In the genomic region with DNA sequence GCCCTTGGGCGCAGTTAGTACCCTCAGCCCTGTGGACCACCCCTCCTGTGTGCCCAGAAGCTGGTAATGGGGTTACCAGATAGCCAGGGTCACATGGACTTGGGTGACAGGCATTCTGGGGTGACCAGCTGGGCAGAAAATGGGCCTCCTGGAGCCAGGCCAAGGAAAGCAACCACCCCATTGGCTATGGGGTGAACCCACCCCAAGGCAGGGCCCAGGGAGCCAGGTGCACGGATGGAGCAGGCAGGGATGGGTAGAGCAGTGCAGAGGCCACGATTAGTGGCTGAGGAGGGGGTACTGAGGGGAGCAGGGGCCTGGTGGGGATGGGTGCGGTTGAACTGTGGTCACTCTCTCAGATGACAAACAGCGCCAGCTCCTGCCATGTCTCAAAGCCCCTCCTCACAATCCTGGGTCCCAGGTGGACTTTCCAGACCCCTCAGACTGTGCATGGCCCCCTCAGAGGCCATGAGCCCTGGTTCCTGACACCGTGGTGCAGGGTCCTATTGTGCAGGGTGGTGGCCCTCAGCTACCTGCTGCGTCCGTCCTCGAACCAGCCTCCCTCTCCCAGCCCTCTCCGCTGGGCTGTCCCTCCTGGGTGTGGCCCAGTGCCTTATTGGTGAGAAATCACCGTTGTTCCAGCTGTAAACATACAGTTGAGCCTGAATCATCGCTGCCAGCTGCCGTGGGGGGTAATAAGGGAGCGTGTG, we compare ENCODE assay signal across 13 cellular contexts. TPM values are rescaled to one million over a fixed set of nuclear protein-coding genes. Genes with fewer than 3 reads are reported as not detected.
DNase-seq lines count a peak whose midpoint lies in the region; ATAC-seq and TF ChIP-seq lines count a peak whose summit lies in the region.
"Had no signal": no experiment of that assay in that cellular context is flagged by ENCODE, and none has a peak within 500 bp of the region (broad histone marks: within the 10 kb centered on the region; RNA-seq: fewer than 3 reads in every experiment).

No MANE protein-coding gene starts in this region.

- H2AFZ ChIP-seq in SK-N-SH (ENCODE audit: low read depth), result no peak overlapping the region

- H3K9ac ChIP-seq in SK-N-SH, result no peak overlapping the region

- no peaks in the 10 kb centered on the region for H3K27me3 ChIP-seq in SK-N-SH (ENCODE audit: insufficient read depth)
- H3K27me3 ChIP-seq in lower lobe of right lung (ENCODE audit: low read depth), result peaks cover 13% of the 10 kb centered on the region
- H3K27me3 ChIP-seq: vagina had no signal

- TF ChIP-seq RAD21 in SK-N-SH (IDR thresholded peaks at IDR 0.05; ENCODE audit: low read length), result no peak

- TF ChIP-seq EP300 in SK-N-SH (IDR thresholded peaks at IDR 0.05; ENCODE audit: borderline replicate concordance in 1 of 2, low read depth in 1 of 2, low read length in 1 of 2), result no peak

- H3K36me3 ChIP-seq in SK-N-SH (replicated peaks in 1 of 2; ENCODE audit: control insufficient read depth in 1 of 2, insufficient read depth in 2 of 2, low read length in 1 of 2) (no peaks in the 10 kb centered on the region), lower lobe of right lung (no peaks in the 10 kb centered on the region)
- H3K36me3 ChIP-seq: vagina had no signal

- CTCF ChIA-PET in SK-N-SH (lab: Yijun Ruan, JAX), result no interaction called here

- H3K4me2 ChIP-seq in SK-N-SH, result no peak overlapping the region

- ATAC-seq in SK-N-SH treated with all-trans-retinoic acid at 6 μM for 48 hours, result no peak; the same call in 2 of the 3 replicates
- ATAC-seq in lower lobe of right lung, result no peak
- no peak for ATAC-seq in HG03039 (IDR thresholded peaks at IDR 0.05; ENCODE audit: unreplicated experiment)
- ATAC-seq: activated CD8-positive, alpha-beta memory T cell treated with anti-CD3 and anti-CD28 coated beads, Interleukin-2, amount 10 ng/mL, durations not matched to agents 7 days and 5 days; activated naive CD8-positive, alpha-beta T cell treated with anti-CD3 and anti-CD28 coated beads, Interleukin-2, amount 50 U/mL, for 24 hours had no signal

- peak; percentile 40 for DNase-seq in SK-N-SH
- DNase-seq in LHCN-M2 (ENCODE audit: low read depth), result peak; percentile 42
- DNase-seq in astrocyte of the spinal cord (ENCODE audit: low read depth, low spot score), result peak; percentile 13
- DNase-seq in posterior vena cava (ENCODE audit: low spot score), result peak; percentile 76
- DNase-seq in lower lobe of right lung, result no peak
- DNase-seq in SK-N-DZ (ENCODE audit: low spot score), result no peak
- DNase-seq: activated CD8-positive, alpha-beta memory T cell treated with anti-CD3 and anti-CD28 coated beads, Interleukin-2, amount 10 ng/mL, durations not matched to agents 7 days and 5 days; activated naive CD8-positive, alpha-beta T cell treated with anti-CD3 and anti-CD28 coated beads, Interleukin-2, amount 50 U/mL, for 24 hours; dermis blood vessel endothelial cell had no signal

- in situ Hi-C loops in astrocyte of the spinal cord (cut with HindIII; ENCODE audit: low sequenced_read_pairs), result no loop called here

- H3K27ac ChIP-seq in SK-N-SH (ENCODE audit: low read depth in 2 of 2, low read length in 1 of 2), result no peak overlapping the region
- H3K27ac ChIP-seq in lower lobe of right lung, result no peak overlapping the region
- H3K27ac ChIP-seq: vagina, VCaP had no signal

- intact Hi-C loops in posterior vena cava (cut with DNase I), result no loop called here
- intact Hi-C loops in lower lobe of right lung (cut with DNase I), result no loop called here

- no peaks in the 10 kb centered on the region for H4K20me1 ChIP-seq in SK-N-SH (ENCODE audit: insufficient read depth)

- H3K4me1 ChIP-seq in SK-N-SH (ENCODE audit: control insufficient read depth in 1 of 2, insufficient read depth in 2 of 2, low read depth in 1 of 2, low read length in 1 of 2) (peaks cover 0 to 23% of the 10 kb centered on the region in 2 experiments; a peak in 1 of 4 replicates), lower lobe of right lung (no peaks in the 10 kb centered on the region)
- H3K4me1 ChIP-seq: vagina had no signal

- H3K4me3 ChIP-seq in SK-N-SH (ENCODE audit: low read depth in 2 of 2, low read length in 1 of 2) (no peak overlapping the region), astrocyte of the spinal cord (ENCODE audit: low read depth, low read length) (no peak overlapping the region), lower lobe of right lung (no peak overlapping the region)
- H3K4me3 ChIP-seq: vagina had no signal

- TF ChIP-seq CTCF in SK-N-SH (IDR thresholded peaks at IDR 0.05) (no peak), astrocyte of the spinal cord (IDR thresholded peaks at IDR 0.05; ENCODE audit: low read depth, low read length) (no peak), lower lobe of right lung (IDR thresholded peaks at IDR 0.05) (no peak)

- H3K79me2 ChIP-seq in SK-N-SH (ENCODE audit: insufficient read depth), result no peaks in the 10 kb centered on the region

- WGBS in SK-N-SH (ENCODE audit: low lambda C conversion rate), result 56% methylated on average over 7 of the region's 14 CpGs

- H3K9me3 ChIP-seq in SK-N-SH, result no peaks in the 10 kb centered on the region
- H3K9me3 ChIP-seq in lower lobe of right lung, result no peaks in the 10 kb centered on the region
- H3K9me3 ChIP-seq: vagina had no signal

- no peaks in the 10 kb centered on the region for H3F3A ChIP-seq in SK-N-SH (replicated peaks; ENCODE audit: insufficient read depth)

- no peaks in the 10 kb centered on the region for H3K9me2 ChIP-seq in SK-N-SH

- POLR2A ChIA-PET in SK-N-SH (lab: Yijun Ruan, JAX), result no interaction called here

TF ChIP-seq in SK-N-SH, 30 proteins besides CTCF, POLR2A, EP300 and RAD21 (continues in another document):
- TF ChIP-seq RFX5 (IDR thresholded peaks at IDR 0.05; ENCODE audit: low read length), result no peak
- TF ChIP-seq SMC3 (IDR thresholded peaks at IDR 0.05; ENCODE audit: low read depth, low read length), result no peak
- TF ChIP-seq MAX (IDR thresholded peaks at IDR 0.05; ENCODE audit: low read depth), result no peak
- no peak for TF ChIP-seq JUND (IDR thresholded peaks at IDR 0.05)
- no peak for TF ChIP-seq RCOR1 (IDR thresholded peaks at IDR 0.05; ENCODE audit: low read length)
- TF ChIP-seq TAF1 (IDR thresholded peaks at IDR 0.05; ENCODE audit: borderline replicate concordance, low read depth, low read length), result no peak
- TF ChIP-seq TEAD4 (IDR thresholded peaks at IDR 0.05; ENCODE audit: borderline replicate concordance, insufficient read depth), result no peak
- no peak for TF ChIP-seq SIN3A (IDR thresholded peaks at IDR 0.05; ENCODE audit: borderline replicate concordance, low read depth, low read length)

TF ChIP-seq in SK-N-SH treated with all-trans-retinoic acid at 6 μM for 48 hours, 23 proteins besides CTCF, POLR2A, EP300 and RAD21 (continues in another document):
- TF ChIP-seq ZFP30 (CRISPR knock-in tag; IDR thresholded peaks at IDR 0.05) (no peak), CSDC2 (CRISPR knock-in tag; IDR thresholded peaks at IDR 0.05) (no peak), ISL1 (CRISPR knock-in tag; IDR thresholded peaks at IDR 0.05) (no peak), SNAI2 (CRISPR knock-in tag; IDR thresholded peaks at IDR 0.05) (no peak), RARB (CRISPR knock-in tag; IDR thresholded peaks at IDR 0.05) (no peak), ARNTL (CRISPR knock-in tag; IDR thresholded peaks at IDR 0.05; ENCODE audit: borderline replicate concordance, low read depth) (no peak), TCF4 (CRISPR knock-in tag; IDR thresholded peaks at IDR 0.05; ENCODE audit: borderline replicate concordance) (no peak), TOX (CRISPR knock-in tag; IDR thresholded peaks at IDR 0.05; ENCODE audit: borderline replicate concordance) (no peak), GLIS3 (CRISPR knock-in tag; IDR thresholded peaks at IDR 0.05) (no peak)
- TF ChIP-seq, protein P1, sequence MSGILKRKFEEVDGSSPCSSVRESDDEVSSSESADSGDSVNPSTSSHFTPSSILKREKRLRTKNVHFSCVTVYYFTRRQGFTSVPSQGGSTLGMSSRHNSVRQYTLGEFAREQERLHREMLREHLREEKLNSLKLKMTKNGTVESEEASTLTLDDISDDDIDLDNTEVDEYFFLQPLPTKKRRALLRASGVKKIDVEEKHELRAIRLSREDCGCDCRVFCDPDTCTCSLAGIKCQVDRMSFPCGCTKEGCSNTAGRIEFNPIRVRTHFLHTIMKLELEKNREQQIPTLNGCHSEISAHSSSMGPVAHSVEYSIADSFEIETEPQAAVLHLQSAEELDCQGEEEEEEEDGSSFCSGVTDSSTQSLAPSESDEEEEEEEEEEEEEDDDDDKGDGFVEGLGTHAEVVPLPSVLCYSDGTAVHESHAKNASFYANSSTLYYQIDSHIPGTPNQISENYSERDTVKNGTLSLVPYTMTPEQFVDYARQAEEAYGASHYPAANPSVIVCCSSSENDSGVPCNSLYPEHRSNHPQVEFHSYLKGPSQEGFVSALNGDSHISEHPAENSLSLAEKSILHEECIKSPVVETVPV (CRISPR knock-in tag; IDR thresholded peaks at IDR 0.05), result no peak
- TF ChIP-seq, protein P2, sequence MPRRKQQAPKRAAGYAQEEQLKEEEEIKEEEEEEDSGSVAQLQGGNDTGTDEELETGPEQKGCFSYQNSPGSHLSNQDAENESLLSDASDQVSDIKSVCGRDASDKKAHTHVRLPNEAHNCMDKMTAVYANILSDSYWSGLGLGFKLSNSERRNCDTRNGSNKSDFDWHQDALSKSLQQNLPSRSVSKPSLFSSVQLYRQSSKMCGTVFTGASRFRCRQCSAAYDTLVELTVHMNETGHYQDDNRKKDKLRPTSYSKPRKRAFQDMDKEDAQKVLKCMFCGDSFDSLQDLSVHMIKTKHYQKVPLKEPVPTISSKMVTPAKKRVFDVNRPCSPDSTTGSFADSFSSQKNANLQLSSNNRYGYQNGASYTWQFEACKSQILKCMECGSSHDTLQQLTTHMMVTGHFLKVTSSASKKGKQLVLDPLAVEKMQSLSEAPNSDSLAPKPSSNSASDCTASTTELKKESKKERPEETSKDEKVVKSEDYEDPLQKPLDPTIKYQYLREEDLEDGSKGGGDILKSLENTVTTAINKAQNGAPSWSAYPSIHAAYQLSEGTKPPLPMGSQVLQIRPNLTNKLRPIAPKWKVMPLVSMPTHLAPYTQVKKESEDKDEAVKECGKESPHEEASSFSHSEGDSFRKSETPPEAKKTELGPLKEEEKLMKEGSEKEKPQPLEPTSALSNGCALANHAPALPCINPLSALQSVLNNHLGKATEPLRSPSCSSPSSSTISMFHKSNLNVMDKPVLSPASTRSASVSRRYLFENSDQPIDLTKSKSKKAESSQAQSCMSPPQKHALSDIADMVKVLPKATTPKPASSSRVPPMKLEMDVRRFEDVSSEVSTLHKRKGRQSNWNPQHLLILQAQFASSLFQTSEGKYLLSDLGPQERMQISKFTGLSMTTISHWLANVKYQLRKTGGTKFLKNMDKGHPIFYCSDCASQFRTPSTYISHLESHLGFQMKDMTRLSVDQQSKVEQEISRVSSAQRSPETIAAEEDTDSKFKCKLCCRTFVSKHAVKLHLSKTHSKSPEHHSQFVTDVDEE (CRISPR knock-in tag; IDR thresholded peaks at IDR 0.05), result no peak

RNA-seq across cellular contexts. Expression of gene BEGAIN, which starts 23.4 kb away (rescaled TPM):
- 4.2 and 4.4 TPM in 2 replicates for polyA plus RNA-seq in SK-N-SH (2012; rRNA removed)
- polyA plus RNA-seq in SK-N-SH (2012; cell fraction: cytosol; rRNA removed), result 1.9 and 4.4 TPM in 2 replicates
- 23.8 and 41.4 TPM in 2 replicates for polyA plus RNA-seq in SK-N-SH (2012; cell fraction: nucleus; rRNA removed)
- total RNA-seq in LHCN-M2 (2014; rRNA removed) (not detected in 2 replicates), posterior vena cava (1 to 10 TPM in 1 of 2 donors, under 1 TPM in 1; 0.56 to 1.2 TPM), lower lobe of right lung (1.3 TPM)
- not detected for polyA plus RNA-seq in LHCN-M2 (2012)
- 0.27 TPM in 1 of 2 replicates, not detected in the other for polyA plus RNA-seq in SK-N-DZ (2014; cell fraction: cytosol; rRNA removed)
- 0.04 and 0.22 TPM in 2 replicates for polyA plus RNA-seq in SK-N-DZ (2014; cell fraction: nucleus; rRNA removed)

Comparison
In these comparisons a context has a peak if more than half of its experiments do, and no peak if none do; other contexts are left out.
1. DNase-seq: peak in SK-N-SH (single experiment), LHCN-M2 (single experiment), astrocyte of the spinal cord (single experiment) and posterior vena cava (single experiment); none in lower lobe of right lung (single experiment) and SK-N-DZ (single experiment).